ENCODE assay signal across 15 cellular contexts in genomic region chr1:9466780-9467755, GRCh38.
A peak's percentile ranks its signal among the peaks of the same experiment; 100 is the strongest.
DNase-seq lines count a peak whose midpoint lies in the region; ATAC-seq, FAIRE-seq and TF ChIP-seq lines count a peak whose summit lies in the region.
"Had no signal": no experiment of that assay in that cellular context is flagged by ENCODE, and none has a peak within 500 bp of the region (broad histone marks: within the 10 kb centered on the region; RNA-seq: fewer than 3 reads in every experiment).

No MANE protein-coding gene starts in this region.

- H3K27ac ChIP-seq in A549: 0 out of 6 replicates have a peak overlapping the region, but pooled peaks of 1 of the 2 experiments have one; percentile 25
- H3K27ac ChIP-seq in Panc1 (ENCODE audit: low read length): peak overlapping the region; percentile 81
- H3K27ac ChIP-seq in gastroesophageal sphincter: peak overlapping the region; percentile 77 to 95 (median 86)
- no peak overlapping the region for H3K27ac ChIP-seq in osteoblast (ENCODE audit: low read depth, low read length)
- H3K27ac ChIP-seq in CD4-positive, alpha-beta memory T cell (ENCODE audit: low read depth, low read length): no peak overlapping the region
- H3K27ac ChIP-seq: neutrophil had no signal

- no peak overlapping the region for H3K27ac Mint-ChIP-seq in CD4-positive, alpha-beta memory T cell

- no peaks in the 10 kb centered on the region for H3K79me2 ChIP-seq in osteoblast (ENCODE audit: insufficient read depth, low read length)

- no peaks in the 10 kb centered on the region for H3K4me1 ChIP-seq in A549
- H3K4me1 ChIP-seq in Panc1 (ENCODE audit: control insufficient read depth, insufficient read depth, low read length): peaks cover 13% of the 10 kb centered on the region
- peaks cover 0 to 37% (median 19%) of the 10 kb centered on the region in 3 donors for H3K4me1 ChIP-seq in gastroesophageal sphincter
- H3K4me1 ChIP-seq in osteoblast (ENCODE audit: insufficient read depth, low read length): no peaks in the 10 kb centered on the region
- H3K4me1 ChIP-seq in CD4-positive, alpha-beta memory T cell (ENCODE audit: insufficient read depth, low read length): no peaks in the 10 kb centered on the region

- CTCF ChIA-PET in A549 (lab: Yijun Ruan, JAX): interaction anchor here (0.7 to 1.9 kb wide), 5 partner anchors 12 to 407 kb away, joined by 3 to 4 read pairs (median 3); no protein-coding TSS in a partner anchor
- CTCF ChIA-PET in Panc1 (lab: Charles Lee): no interaction called here
- CTCF ChIA-PET in CD4-positive, alpha-beta memory T cell (lab: Charles Lee; ENCODE audit: partially characterized antibody): interaction anchor here (1.3 kb wide), 1 partner anchor 11 kb away, joined by 3 read pairs; no protein-coding TSS in a partner anchor

- no peak for FAIRE-seq in A549 (lab: Jason Lieb, UNC)
- FAIRE-seq: endothelial cell of umbilical vein, GM18507 had no signal

- DNase-seq in A549 (ENCODE audit: low read depth in 1 of 2, low spot score in 1 of 2) (peak in 1 of 2 experiments; percentile 17), Panc1 (ENCODE audit: low read depth, low spot score) (no peak), osteoblast (ENCODE audit: insufficient read length, low spot score, missing footprints) (no peak), EL (no peak), NCI-H1048 (lab: John Stamatoyannopoulos, UW) (no peak)
- no peak for DNase-seq in CD4-positive, alpha-beta memory T cell
- DNase-seq: activated T-cell treated with anti-CD3 and anti-CD28 coated beads for 4 hours, DMS79, Karpas-422, NCI-H226 had no signal

- no peaks in the 10 kb centered on the region for H4K20me1 ChIP-seq in osteoblast (ENCODE audit: insufficient read depth, low read length)

- no peaks in the 10 kb centered on the region for H3K36me3 ChIP-seq in Panc1 (ENCODE audit: control insufficient read depth, insufficient read depth, low read length)
- no peaks in the 10 kb centered on the region for H3K36me3 ChIP-seq in gastroesophageal sphincter
- no peaks in the 10 kb centered on the region for H3K36me3 ChIP-seq in osteoblast (ENCODE audit: insufficient read depth, low read length)
- no peaks in the 10 kb centered on the region for H3K36me3 ChIP-seq in CD4-positive, alpha-beta memory T cell (ENCODE audit: insufficient read depth, low read length)
- H3K36me3 ChIP-seq: neutrophil had no signal

- H3K36me3 Mint-ChIP-seq in CD4-positive, alpha-beta memory T cell: no peaks in the 10 kb centered on the region

- H3K4me3 Mint-ChIP-seq in CD4-positive, alpha-beta memory T cell: no peak overlapping the region

- peak overlapping the region; percentile 15 for H2AFZ ChIP-seq in osteoblast (ENCODE audit: low read length)

- H3K4me1 Mint-ChIP-seq in CD4-positive, alpha-beta memory T cell: no peaks in the 10 kb centered on the region

- in situ Hi-C loops in Panc1 (cut with HindIII; ENCODE audit: low pct_unique_long_range_greater_than_20kb, low sequenced_read_pairs): no loop called here

- intact Hi-C loops in Panc1 (cut with micrococcal nuclease; ENCODE audit: unreplicated experiment): no loop called here
- intact Hi-C loops in CD4-positive, alpha-beta memory T cell (cut with micrococcal nuclease): no loop called here

- no peaks in the 10 kb centered on the region for H3K27me3 ChIP-seq in Panc1 (ENCODE audit: control insufficient read depth, insufficient read depth, low read length)
- H3K27me3 ChIP-seq in gastroesophageal sphincter: no peaks in the 10 kb centered on the region
- H3K27me3 ChIP-seq in osteoblast (ENCODE audit: insufficient read depth, low read length): peaks cover 40% of the 10 kb centered on the region
- no peaks in the 10 kb centered on the region for H3K27me3 ChIP-seq in CD4-positive, alpha-beta memory T cell (ENCODE audit: insufficient read depth, low read length)

- peaks cover 13 to 14% of the 10 kb centered on the region in 2 donors for H3K27me3 Mint-ChIP-seq in CD4-positive, alpha-beta memory T cell

- 0 out of 3 replicates have a peak overlapping the region, but pooled peaks have one; percentile 2 for H3K4me2 ChIP-seq in A549
- no peak overlapping the region for H3K4me2 ChIP-seq in osteoblast (ENCODE audit: insufficient read depth, low read length)

- peak in 1 of 2 experiments; percentile 48; a peak in 3 of 6 replicates for ATAC-seq in A549
- peak; percentile 91 for ATAC-seq in Panc1
- ATAC-seq in gastroesophageal sphincter: peak; percentile 87
- ATAC-seq in HG02885 (IDR thresholded peaks at IDR 0.05; ENCODE audit: poor library complexity, unreplicated experiment): no peak

- TF ChIP-seq RAD21 in A549 (conservative IDR thresholded peaks at IDR 0.05 in 1 of 2, IDR thresholded peaks at IDR 0.05 in 1 of 2): no peak

- no TSS peak for BruUV-seq in Panc1 (replicated peaks; lab: Mats Ljungman, UMichigan)

- H3K9me3 ChIP-seq in A549: no peaks in the 10 kb centered on the region; the same call in 2 of the 3 replicates
- H3K9me3 ChIP-seq in Panc1 (ENCODE audit: control insufficient read depth, insufficient read depth, low read depth, low read length): no peaks in the 10 kb centered on the region
- H3K9me3 ChIP-seq in gastroesophageal sphincter: no peaks in the 10 kb centered on the region
- H3K9me3 ChIP-seq in osteoblast (ENCODE audit: low read depth, low read length): no peaks in the 10 kb centered on the region
- H3K9me3 ChIP-seq in CD4-positive, alpha-beta memory T cell (ENCODE audit: control insufficient read depth in 1 of 2, low read length in 2 of 2): no peaks in the 10 kb centered on the region
- H3K9me3 ChIP-seq: neutrophil had no signal

- TF ChIP-seq CTCF in A549 (IDR thresholded peaks at IDR 0.05) (no peak), Panc1 (IDR thresholded peaks at IDR 0.05) (no peak), gastroesophageal sphincter (IDR thresholded peaks at IDR 0.05) (no peak), osteoblast (IDR thresholded peaks at IDR 0.05; ENCODE audit: extremely low read depth, low read depth, low read length) (no peak)

- POLR2A ChIA-PET in A549 (lab: Yijun Ruan, JAX) (no interaction called here), Panc1 (lab: Charles Lee) (no interaction called here)
- POLR2A ChIA-PET in CD4-positive, alpha-beta memory T cell (lab: Charles Lee; ENCODE audit: partially characterized antibody): no interaction called here

- TF ChIP-seq EP300 in A549 (IDR thresholded peaks at IDR 0.05): no peak
- no peak for TF ChIP-seq EP300 in gastroesophageal sphincter (IDR thresholded peaks at IDR 0.05)

- WGBS in A549 (ENCODE audit: missing lambda C conversion rate): 63% methylated on average over 26 of the region's 29 CpGs
- 23 to 70% methylated on average over 2 to 15 of the region's 29 CpGs for WGBS in gastroesophageal sphincter (ENCODE audit: low coverage in 1 of 2), 2 donors

- H3K9me3 Mint-ChIP-seq in CD4-positive, alpha-beta memory T cell: peaks cover 0 to 2% (median 0%) of the 10 kb centered on the region in 8 donors

- TF ChIP-seq POLR2A in A549 (IDR thresholded peaks at IDR 0.05; ENCODE audit: low read length): no peak
- TF ChIP-seq POLR2A in gastroesophageal sphincter (IDR thresholded peaks at IDR 0.05): no peak

- H3K4me3 ChIP-seq in A549 (no peak overlapping the region), Panc1 (ENCODE audit: low read depth in 2 of 2, low read length in 2 of 2) (peak overlapping the region in 1 of 2 experiments; percentile 34; a peak in 3 of 4 replicates), gastroesophageal sphincter (peak overlapping the region in 1 of 2 donors; percentile 26), osteoblast (ENCODE audit: insufficient read depth, low read length) (no peak overlapping the region)
- no peak overlapping the region for H3K4me3 ChIP-seq in CD4-positive, alpha-beta memory T cell (ENCODE audit: low read length in 2 of 2)

TF ChIP-seq in A549, 52 proteins besides CTCF, POLR2A, EP300 and RAD21:
- TF ChIP-seq MAFK (IDR thresholded peaks at IDR 0.05; ENCODE audit: partially characterized antibody) (no peak), CBX2 (IDR thresholded peaks at IDR 0.05; ENCODE audit: borderline replicate concordance, low read depth) (no peak), HEYL (CRISPR knock-in tag; IDR thresholded peaks at IDR 0.05) (no peak), HDAC2 (IDR thresholded peaks at IDR 0.05) (no peak), EHMT2 (IDR thresholded peaks at IDR 0.05; ENCODE audit: low read depth) (no peak), SREBF2 (IDR thresholded peaks at IDR 0.05) (no peak), MAZ (IDR thresholded peaks at IDR 0.05; ENCODE audit: borderline replicate concordance, low read depth, low read length) (no peak), MAX (IDR thresholded peaks at IDR 0.05) (no peak), RCOR1 (IDR thresholded peaks at IDR 0.05; ENCODE audit: low read depth, low read length) (no peak)

Comparison
In these comparisons a context has a peak if more than half of its experiments do, and no peak if none do; other contexts are left out.
1. H3K27ac ChIP-seq: peak in Panc1 (single experiment) and gastroesophageal sphincter (4 of 4); none in osteoblast (single experiment) and CD4-positive, alpha-beta memory T cell (single experiment).